In genomic region chr1:156491151-156491949, GRCh38 we compare ENCODE assay signal across 8 cellular contexts. TPM values are rescaled to one million over a fixed set of nuclear protein-coding genes. Genes with fewer than 3 reads are reported as not detected.
A peak's percentile ranks its signal among the peaks of the same experiment; 100 is the strongest.
DNase-seq lines count a peak whose midpoint lies in the region; ATAC-seq and TF ChIP-seq lines count a peak whose summit lies in the region.

No MANE protein-coding gene starts in this region.

- H3K4me2 ChIP-seq in mammary epithelial cell (ENCODE audit: insufficient read depth, low read depth, low read length): no peak overlapping the region

- in situ Hi-C loops in mammary epithelial cell (cut with MboI; ENCODE audit: low sequenced_read_pairs in 2 of 2): no loop called here

- no peak for TF ChIP-seq POLR2A in upper lobe of left lung (IDR thresholded peaks at IDR 0.05)

- DNase-seq in MCF 10A (ENCODE audit: unreplicated experiment) (no peak), mammary epithelial cell (no peak), activated B cell treated with CpG ODN at 0.5 μM for 24 hours (no peak), lung (ENCODE audit: low spot score) (no peak), upper lobe of left lung (no peak), UCSD-AML1 (lab: John Stamatoyannopoulos, UW; ENCODE audit: unreplicated experiment) (no peak), NCI-H1105 treated with DMSO at 0.1 percent for 48 hours (lab: John Stamatoyannopoulos, UW) (no peak)

- H3K27ac Mint-ChIP-seq in MCF 10A (ENCODE audit: low read depth, unreplicated experiment): peak overlapping the region; percentile 74
- peak overlapping the region; percentile 97 for H3K27ac Mint-ChIP-seq in activated B cell treated with CpG ODN at 0.5 μM for 24 hours

- BruUV-seq in MCF 10A (replicated peaks; lab: Mats Ljungman, UMichigan) (no TSS peak), mammary epithelial cell (replicated peaks; lab: Mats Ljungman, UMichigan) (no TSS peak)

- WGBS in mammary epithelial cell (ENCODE audit: low coverage, missing lambda C conversion rate): 92% methylated on average over 6 of the region's 6 CpGs
- WGBS in lung, 2 donors: 53 to 69% methylated on average over 6 of the region's 6 CpGs
- 67 to 68% methylated on average over 4 to 6 of the region's 6 CpGs for WGBS in upper lobe of left lung, 2 donors

- H3K27ac ChIP-seq in mammary epithelial cell (ENCODE audit: insufficient read depth, low read depth, low read length) (no peak overlapping the region), lung (ENCODE audit: low read depth in 1 of 2, low read length in 1 of 2) (peak overlapping the region; percentile 67 to 84), upper lobe of left lung (peak overlapping the region; percentile 59 to 88 (median 80))

- intact Hi-C loops in MCF 10A (cut with micrococcal nuclease) (no loop called here), mammary epithelial cell (cut with micrococcal nuclease) (no loop called here), activated B cell treated with CpG ODN at 0.5 μM for 24 hours (cut with micrococcal nuclease) (no loop called here)

- H3K79me2 ChIP-seq in mammary epithelial cell (ENCODE audit: insufficient read depth, low read length): peaks cover 100% of the 10 kb centered on the region

- H3K4me1 ChIP-seq in mammary epithelial cell (ENCODE audit: insufficient read depth, low read length) (peaks cover 26% of the 10 kb centered on the region), lung (ENCODE audit: control insufficient read depth in 2 of 2, insufficient read depth in 2 of 2, low read length in 2 of 2) (peaks cover 53 to 83% of the 10 kb centered on the region in 2 donors), upper lobe of left lung (peaks cover 87 to 98% (median 92%) of the 10 kb centered on the region in 4 donors)

- H3K36me3 Mint-ChIP-seq in MCF 10A (ENCODE audit: insufficient read depth, unreplicated experiment) (peaks cover 27% of the 10 kb centered on the region), activated B cell treated with CpG ODN at 0.5 μM for 24 hours (ENCODE audit: low read depth) (peaks cover 37% of the 10 kb centered on the region)

- H3K9ac ChIP-seq in mammary epithelial cell (ENCODE audit: insufficient read depth, low read length): no peak overlapping the region

- TF ChIP-seq EP300 in upper lobe of left lung (IDR thresholded peaks at IDR 0.05): no peak

- H3K27me3 Mint-ChIP-seq in MCF 10A (ENCODE audit: insufficient read depth, unreplicated experiment) (no peaks in the 10 kb centered on the region), activated B cell treated with CpG ODN at 0.5 μM for 24 hours (no peaks in the 10 kb centered on the region)

- H3K4me1 Mint-ChIP-seq in MCF 10A (ENCODE audit: insufficient read depth, unreplicated experiment): peaks cover 88% of the 10 kb centered on the region
- H3K4me1 Mint-ChIP-seq in activated B cell treated with CpG ODN at 0.5 μM for 24 hours: peaks cover 99% of the 10 kb centered on the region

- H3K27me3 ChIP-seq in mammary epithelial cell (ENCODE audit: insufficient read depth, low read length) (no peaks in the 10 kb centered on the region), lung (ENCODE audit: control insufficient read depth, insufficient read depth) (no peaks in the 10 kb centered on the region), upper lobe of left lung (no peaks in the 10 kb centered on the region)

- CTCF ChIA-PET in MCF 10A (lab: Yijun Ruan, JAX): interaction anchor here (0.6 to 1.9 kb wide), 14 partner anchors 9 to 187 kb away, joined by 3 to 10 read pairs (median 3); partner anchors contain the start of gene MEF2D
- CTCF ChIA-PET in mammary epithelial cell (lab: Charles Lee; ENCODE audit: low non-redundant PET): no interaction called here
- CTCF ChIA-PET in activated B cell treated with CpG ODN at 0.5 μM for 24 hours (lab: Charles Lee): interaction anchor here (1.1 to 3.4 kb wide), 8 partner anchors 9 to 117 kb away, joined by 3 to 28 read pairs (median 11); partner anchors contain the start of gene MEF2D

- dilution Hi-C loops in mammary epithelial cell (cut with HindIII; ENCODE audit: low sequenced_read_pairs): no loop called here

- TF ChIP-seq CTCF in MCF 10A (IDR thresholded peaks at IDR 0.05; ENCODE audit: unreplicated experiment) (no peak), mammary epithelial cell (conservative IDR thresholded peaks at IDR 0.05 in 1 of 2, IDR thresholded peaks at IDR 0.05 in 1 of 2; ENCODE audit: extremely low read depth in 1 of 2, insufficient read depth in 1 of 2, low read depth in 1 of 2, low read length in 2 of 2) (no peak), activated B cell treated with CpG ODN at 0.5 μM for 24 hours (IDR thresholded peaks at IDR 0.05) (no peak), lung (IDR thresholded peaks at IDR 0.05; ENCODE audit: control extremely low read depth, extremely low read depth) (no peak), upper lobe of left lung (IDR thresholded peaks at IDR 0.05) (no peak)

- H3K4me3 ChIP-seq in mammary epithelial cell (replicated peaks in 1 of 3; ENCODE audit: insufficient read depth in 1 of 3, low read depth in 2 of 3, low read length in 3 of 3): no peak overlapping the region
- no peak overlapping the region for H3K4me3 ChIP-seq in lung
- peak overlapping the region in 2 of 4 donors; percentile 9 to 24 for H3K4me3 ChIP-seq in upper lobe of left lung

- H4K20me1 ChIP-seq in mammary epithelial cell (ENCODE audit: insufficient read depth, low read length): peaks cover 6% of the 10 kb centered on the region

- H3K4me3 Mint-ChIP-seq in MCF 10A (ENCODE audit: unreplicated experiment) (peak overlapping the region; percentile 34), activated B cell treated with CpG ODN at 0.5 μM for 24 hours (peak overlapping the region; percentile 88)

- H3K36me3 ChIP-seq in mammary epithelial cell (ENCODE audit: insufficient read depth, low read length): no peaks in the 10 kb centered on the region
- H3K36me3 ChIP-seq in lung (ENCODE audit: control insufficient read depth in 2 of 2, insufficient read depth in 2 of 2, low read length in 2 of 2): peaks cover 0 to 6% of the 10 kb centered on the region in 2 donors
- H3K36me3 ChIP-seq in upper lobe of left lung: peaks cover 0 to 9% (median 0%) of the 10 kb centered on the region in 4 donors

- ATAC-seq in activated B cell treated with CpG ODN at 0.5 μM for 24 hours (ENCODE audit: low read depth): no peak
- no peak for ATAC-seq in lung (ENCODE audit: insufficient read depth, low FRiP score)
- ATAC-seq in upper lobe of left lung (ENCODE audit: low FRiP score in 2 of 2): peak in 1 of 2 donors; percentile 26
- no peak for ATAC-seq in GM21381 (IDR thresholded peaks at IDR 0.05; ENCODE audit: unreplicated experiment)

- no peaks in the 10 kb centered on the region for H3K9me3 ChIP-seq in mammary epithelial cell (replicated peaks; ENCODE audit: insufficient read depth, low read length)
- no peaks in the 10 kb centered on the region for H3K9me3 ChIP-seq in lung (ENCODE audit: control insufficient read depth in 2 of 2, insufficient read depth in 1 of 2, low read length in 1 of 2)
- no peaks in the 10 kb centered on the region for H3K9me3 ChIP-seq in upper lobe of left lung

- H3K9me3 Mint-ChIP-seq in MCF 10A (ENCODE audit: unreplicated experiment) (peaks cover 4% of the 10 kb centered on the region), activated B cell treated with CpG ODN at 0.5 μM for 24 hours (no peaks in the 10 kb centered on the region)

- H2AFZ ChIP-seq in mammary epithelial cell (ENCODE audit: low read depth, low read length): no peak overlapping the region

- POLR2A ChIA-PET in MCF 10A (lab: Yijun Ruan, JAX): interaction anchor here (1.1 to 4.7 kb wide), 3 partner anchors 9 to 34 kb away, joined by 3 to 45 read pairs (median 5); partner anchors contain the start of gene MEF2D
- POLR2A ChIA-PET in activated B cell treated with CpG ODN at 0.5 μM for 24 hours (lab: Charles Lee): interaction anchor here (0.5 to 22.2 kb wide), 12 partner anchors 5 to 278 kb away, joined by 3 to 1179 read pairs (median 5); partner anchors contain the start of genes GPATCH4, ISG20L2, MEF2D and METTL25B

RNA-seq across cellular contexts. Expression of gene MEF2D, which starts 9.2 kb away (rescaled TPM):
- 113 and 131 TPM in 2 replicates for total RNA-seq in MCF 10A (2022)
- total RNA-seq in mammary epithelial cell: 10 to 100 TPM in 1 of 2 donors, 1 to 10 TPM in 1; 9.2 to 34.3 TPM
- polyA plus RNA-seq in mammary epithelial cell: 11.4 TPM
- 9.6 TPM for polyA minus RNA-seq in mammary epithelial cell
- total RNA-seq in activated B cell treated with CpG ODN at 0.5 μM for 24 hours: 101 and 114 TPM in 2 replicates
- total RNA-seq in lung: 10 to 100 TPM; 23.0 to 52.5 TPM
- polyA plus RNA-seq in lung: 10 to 100 TPM; 23.0 to 23.3 TPM
- total RNA-seq in upper lobe of left lung: 100 to 1,000 TPM in 2 of 6 donors, 10 to 100 TPM in 4; 42.7 to 146 (median 58.7) TPM
